In genomic region chr5:66249920-66250319, GRCh38 we compare ENCODE assay signal across 31 cellular contexts.
"Had no signal": no experiment of that assay in that cellular context is flagged by ENCODE, and none has a peak within 500 bp of the region (broad histone marks: within the 10 kb centered on the region; RNA-seq: fewer than 3 reads in every experiment).

No MANE protein-coding gene starts in this region.

- H3K4me3 ChIP-seq: coronary artery, dorsolateral prefrontal cortex, gastrocnemius medialis, heart left ventricle had no signal

- H3K27ac ChIP-seq: brain microvascular endothelial cell, coronary artery, dorsolateral prefrontal cortex, foreskin keratinocyte, gastrocnemius medialis, heart left ventricle had no signal

- H3K27me3 Mint-ChIP-seq: activated CD4-positive, alpha-beta memory T cell treated with anti-CD3 and anti-CD28 coated beads, Interleukin-2, amount 10 ng/mL, durations not matched to agents 7 days and 5 days; activated naive CD8-positive, alpha-beta T cell treated with anti-CD3 and anti-CD28 coated beads, Interleukin-2, amount 10 ng/mL, durations not matched to agents 7 days and 5 days; activated T-cell treated with anti-CD3 and anti-CD28 coated beads, Interleukin-2, amount 50 U/mL, for 24 hours; central memory CD8-positive, alpha-beta T cell; dendritic cell treated with granulocyte-macrophage colony-stimulating factor and Interleukin-4, amounts not matched to agents 40 ng/mL and 50 ng/mL, for 4 days; T-helper 17 cell had no signal

- H3K27me3 ChIP-seq: brain microvascular endothelial cell, dorsolateral prefrontal cortex, gastrocnemius medialis, heart left ventricle had no signal

- H3K27ac Mint-ChIP-seq: activated CD4-positive, alpha-beta memory T cell treated with anti-CD3 and anti-CD28 coated beads, Interleukin-2, amount 10 ng/mL, durations not matched to agents 7 days and 5 days; activated naive CD4-positive, alpha-beta T cell treated with anti-CD3 and anti-CD28 coated beads, Interleukin-2, amount 10 ng/mL, durations not matched to agents 7 days and 5 days; activated naive CD8-positive, alpha-beta T cell treated with anti-CD3 and anti-CD28 coated beads, Interleukin-2, amount 10 ng/mL, durations not matched to agents 7 days and 5 days; activated T-cell treated with anti-CD3 and anti-CD28 coated beads, Interleukin-2, amount 50 U/mL, for 24 hours; activated T-helper 1 cell treated with anti-CD3 and anti-CD28 coated beads, Interleukin-12 subunit alpha, Interleukin-12 subunit beta, Interleukin-2, Interleukin-4 antibody, amounts not matched to agents 30 ng/mL and 10 ng/mL and 1 ng/mL, durations not matched to agents 14 hours and 24 hours and 36 hours; dendritic cell treated with granulocyte-macrophage colony-stimulating factor and Interleukin-4, amounts not matched to agents 40 ng/mL and 50 ng/mL, for 4 days; endodermal cell; T-helper 17 cell; T-helper 2 cell treated with Interferon-gamma antibody and Interleukin-4, amounts not matched to agents 5 μg/mL and 100 μg/mL, for 36 hours had no signal

- H3K4me1 ChIP-seq: gastrocnemius medialis, heart left ventricle had no signal

- H3K36me3 Mint-ChIP-seq: activated naive CD4-positive, alpha-beta T cell treated with anti-CD3 and anti-CD28 coated beads, Interleukin-2, amount 10 ng/mL, durations not matched to agents 7 days and 5 days; activated naive CD4-positive, alpha-beta T cell treated with anti-CD3 and anti-CD28 coated beads, Interleukin-2, amount 50 U/mL, for 72 hours; activated naive CD8-positive, alpha-beta T cell treated with anti-CD3 and anti-CD28 coated beads, Interleukin-2, amount 10 ng/mL, durations not matched to agents 7 days and 5 days had no signal

- H3K9me3 ChIP-seq: gastrocnemius medialis, heart left ventricle had no signal

- H3K9me3 Mint-ChIP-seq: activated CD4-positive, alpha-beta memory T cell treated with anti-CD3 and anti-CD28 coated beads, Interleukin-2, amount 10 ng/mL, durations not matched to agents 7 days and 5 days; activated naive CD4-positive, alpha-beta T cell treated with anti-CD3 and anti-CD28 coated beads, Interleukin-2, amount 10 ng/mL, durations not matched to agents 7 days and 5 days; activated naive CD4-positive, alpha-beta T cell treated with anti-CD3 and anti-CD28 coated beads, Interleukin-2, amount 50 U/mL, for 72 hours; activated naive CD8-positive, alpha-beta T cell treated with anti-CD3 and anti-CD28 coated beads, Interleukin-2, amount 10 ng/mL, durations not matched to agents 7 days and 5 days; activated T-cell treated with anti-CD3 and anti-CD28 coated beads, Interleukin-2, amount 50 U/mL, for 24 hours; activated T-helper 1 cell treated with anti-CD3 and anti-CD28 coated beads, Interleukin-12 subunit alpha, Interleukin-12 subunit beta, Interleukin-2, Interleukin-4 antibody, amounts not matched to agents 30 ng/mL and 10 ng/mL and 1 ng/mL, durations not matched to agents 14 hours and 24 hours and 36 hours; central memory CD8-positive, alpha-beta T cell; dendritic cell treated with granulocyte-macrophage colony-stimulating factor and Interleukin-4, amounts not matched to agents 40 ng/mL and 50 ng/mL, for 4 days; endodermal cell; T-helper 2 cell treated with Interferon-gamma antibody and Interleukin-4, amounts not matched to agents 5 μg/mL and 100 μg/mL, for 36 hours had no signal

- H3K4me1 Mint-ChIP-seq: activated CD4-positive, alpha-beta memory T cell treated with anti-CD3 and anti-CD28 coated beads, Interleukin-2, amount 10 ng/mL, durations not matched to agents 7 days and 5 days; activated naive CD4-positive, alpha-beta T cell treated with anti-CD3 and anti-CD28 coated beads, Interleukin-2, amount 10 ng/mL, durations not matched to agents 7 days and 5 days; activated naive CD8-positive, alpha-beta T cell treated with anti-CD3 and anti-CD28 coated beads, Interleukin-2, amount 10 ng/mL, durations not matched to agents 7 days and 5 days; central memory CD8-positive, alpha-beta T cell; endodermal cell; T-helper 17 cell had no signal

- DNase-seq: activated CD4-positive, alpha-beta memory T cell treated with anti-CD3 and anti-CD28 coated beads, Interleukin-2, amount 10 ng/mL, durations not matched to agents 7 days and 5 days; activated CD4-positive, alpha-beta T cell treated with anti-CD3 and anti-CD28 coated beads for 4 hours; activated CD4-positive, CD25-positive, alpha-beta regulatory T cell; activated CD4-positive, CD25-positive, alpha-beta regulatory T cell treated with anti-CD3 and anti-CD28 coated beads, Interleukin-2, amount 50 U/mL, for 72 hours; activated CD8-positive, alpha-beta memory T cell treated with anti-CD3 and anti-CD28 coated beads, Interleukin-2, amount 50 U/mL, for 48 hours; activated gamma-delta T cell; activated naive CD4-positive, alpha-beta T cell; activated naive CD4-positive, alpha-beta T cell treated with anti-CD3 and anti-CD28 coated beads, Interleukin-2, amount 10 ng/mL, durations not matched to agents 7 days and 5 days; activated naive CD8-positive, alpha-beta T cell treated with anti-CD3 and anti-CD28 coated beads, Interleukin-2, amount 10 ng/mL, durations not matched to agents 7 days and 5 days; activated T-cell treated with anti-CD3 and anti-CD28 coated beads for 4 hours; activated T-cell treated with anti-CD3 and anti-CD28 coated beads, Interleukin-2, amount 50 U/mL, for 24 hours; amniotic stem cell; anterior cingulate cortex; brain microvascular endothelial cell; dorsolateral prefrontal cortex; effector memory CD4-positive, alpha-beta T cell; endodermal cell; foreskin keratinocyte; gastrocnemius medialis; glutamatergic neuron; heart left ventricle; T-helper 1 cell; T-helper 17 cell; T1000 had no signal

- H3K4me3 Mint-ChIP-seq: activated CD4-positive, alpha-beta memory T cell treated with anti-CD3 and anti-CD28 coated beads, Interleukin-2, amount 10 ng/mL, durations not matched to agents 7 days and 5 days; activated naive CD4-positive, alpha-beta T cell treated with anti-CD3 and anti-CD28 coated beads, Interleukin-2, amount 10 ng/mL, durations not matched to agents 7 days and 5 days; activated naive CD8-positive, alpha-beta T cell treated with anti-CD3 and anti-CD28 coated beads, Interleukin-2, amount 10 ng/mL, durations not matched to agents 7 days and 5 days; activated T-cell treated with anti-CD3 and anti-CD28 coated beads, Interleukin-2, amount 50 U/mL, for 24 hours; activated T-helper 1 cell treated with anti-CD3 and anti-CD28 coated beads, Interleukin-12 subunit alpha, Interleukin-12 subunit beta, Interleukin-2, Interleukin-4 antibody, amounts not matched to agents 30 ng/mL and 10 ng/mL and 1 ng/mL, durations not matched to agents 14 hours and 24 hours and 36 hours; central memory CD8-positive, alpha-beta T cell; dendritic cell treated with granulocyte-macrophage colony-stimulating factor and Interleukin-4, amounts not matched to agents 40 ng/mL and 50 ng/mL, for 4 days; endodermal cell; T-helper 17 cell; T-helper 2 cell treated with Interferon-gamma antibody and Interleukin-4, amounts not matched to agents 5 μg/mL and 100 μg/mL, for 36 hours had no signal

- H3K36me3 ChIP-seq: brain microvascular endothelial cell, gastrocnemius medialis, heart left ventricle had no signal

- ATAC-seq: activated naive CD4-positive, alpha-beta T cell treated with anti-CD3 and anti-CD28 coated beads, Interleukin-2, amount 50 U/mL, for 72 hours; esophagus mucosa; gastrocnemius medialis; heart left ventricle; T-helper 17 cell had no signal
